Comparison of ENCODE assay signal across 8 cellular contexts in the genomic region with DNA sequence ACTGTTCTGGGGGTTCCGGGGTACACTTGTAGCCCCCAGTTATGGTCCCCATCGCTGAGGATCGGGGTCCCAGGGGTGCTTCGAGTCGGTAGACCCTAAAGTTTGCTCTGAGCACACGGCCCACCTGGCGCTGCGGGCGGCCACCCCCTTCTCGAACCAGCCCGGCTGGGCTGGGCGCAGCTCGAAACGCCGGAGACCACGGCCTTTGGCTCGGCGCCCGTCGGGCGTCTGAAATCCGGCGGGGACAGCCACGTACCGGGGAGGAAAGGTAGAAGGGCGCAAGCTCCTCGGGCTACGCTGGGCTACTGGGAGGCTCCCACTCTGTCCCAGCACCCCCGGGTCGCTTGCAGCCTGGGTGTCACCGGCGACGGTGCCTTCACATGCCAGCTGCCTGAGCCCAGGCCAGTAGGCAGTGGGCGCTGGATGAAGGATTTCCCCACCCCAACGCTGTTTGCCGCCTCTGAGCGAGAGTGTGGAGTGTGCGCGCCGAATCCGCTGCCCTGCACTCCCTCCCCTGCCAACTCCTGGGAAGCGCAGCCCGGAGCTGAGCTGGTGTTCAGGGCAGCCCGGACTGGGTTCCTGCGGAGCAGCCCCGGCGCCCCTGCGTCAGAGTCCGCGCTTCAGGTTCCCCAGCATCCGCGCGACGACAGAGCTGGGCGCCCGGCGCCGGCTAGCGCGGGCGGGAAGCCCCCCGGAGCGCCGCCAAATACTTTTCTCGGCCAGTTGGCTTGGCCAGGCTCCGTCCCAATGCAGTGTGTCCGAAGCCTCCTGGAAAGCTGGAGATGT. TPM values are rescaled to one million over a fixed set of nuclear protein-coding genes. Genes with fewer than 3 reads are reported as not detected.
DNase-seq lines count a peak whose midpoint lies in the region; ATAC-seq, FAIRE-seq and TF ChIP-seq lines count a peak whose summit lies in the region.

No MANE protein-coding gene starts in this region.

- ATAC-seq in upper lobe of right lung (peak; percentile 45), HG03095 (IDR thresholded peaks at IDR 0.05; ENCODE audit: unreplicated experiment) (no peak)

- peak; percentile 29 for DNase-seq in stimulated activated CD4-positive, alpha-beta T cell treated with anti-CD3 and anti-CD28 coated beads, Interleukin-15, amount 100 ng/mL, for 24 hours
- no peak for DNase-seq in stimulated activated CD4-positive, alpha-beta T cell treated with anti-CD3 and anti-CD28 coated beads, Interleukin-4, amount 100 ng/mL, for 24 hours
- no peak for DNase-seq in epithelial cell of proximal tubule (ENCODE audit: low read depth)
- DNase-seq in upper lobe of right lung: peak; percentile 68
- DNase-seq in GM19239 (ENCODE audit: insufficient read length, low spot score): no peak

- FAIRE-seq in GM19239 (lab: Jason Lieb, UNC): no peak

- peak overlapping the region; percentile 69 for H3K4me3 ChIP-seq in WI38 (ENCODE audit: low read depth, low read length)
- peak overlapping the region; percentile 65 for H3K4me3 ChIP-seq in epithelial cell of proximal tubule (ENCODE audit: low read depth, low read length)
- H3K4me3 ChIP-seq in mucosa of stomach (ENCODE audit: low read length): no peak overlapping the region
- peak overlapping the region; percentile 58 for H3K4me3 ChIP-seq in upper lobe of right lung

- peak overlapping the region; percentile 22 for H3K9ac ChIP-seq in mucosa of stomach (ENCODE audit: low read length)

- intact Hi-C loops in upper lobe of right lung (cut with DNase I): no loop called here

- TF ChIP-seq CTCF in WI38 (IDR thresholded peaks at IDR 0.05; ENCODE audit: low read depth, low read length): no peak
- TF ChIP-seq CTCF in epithelial cell of proximal tubule (conservative IDR thresholded peaks at IDR 0.05; ENCODE audit: low read depth, low read length): peak; percentile 20
- no peak for TF ChIP-seq CTCF in upper lobe of right lung (IDR thresholded peaks at IDR 0.05)

- peak overlapping the region; percentile 74 for H3K27ac ChIP-seq in upper lobe of right lung

- peaks cover 37% of the 10 kb centered on the region for H3K27me3 ChIP-seq in mucosa of stomach (ENCODE audit: control insufficient read depth, insufficient read depth, low read length)
- no peaks in the 10 kb centered on the region for H3K27me3 ChIP-seq in upper lobe of right lung

- H3K36me3 ChIP-seq in mucosa of stomach (ENCODE audit: control insufficient read depth, insufficient read depth, low read length) (no peaks in the 10 kb centered on the region), upper lobe of right lung (no peaks in the 10 kb centered on the region)

- no peaks in the 10 kb centered on the region for H3K9me3 ChIP-seq in mucosa of stomach (ENCODE audit: control insufficient read depth, low read length)
- no peaks in the 10 kb centered on the region for H3K9me3 ChIP-seq in upper lobe of right lung

- peaks cover 9% of the 10 kb centered on the region for H3K4me1 ChIP-seq in mucosa of stomach (ENCODE audit: control insufficient read depth, insufficient read depth, low read length)
- H3K4me1 ChIP-seq in upper lobe of right lung: no peaks in the 10 kb centered on the region

RNA-seq across cellular contexts. Expression of a gene that starts 0.6 kb away (rescaled TPM):
- total RNA-seq in epithelial cell of proximal tubule: 1.5 and 2.5 TPM in 2 replicates
- 5.0 TPM for total RNA-seq in upper lobe of right lung

Comparison
In these comparisons a context has a peak if more than half of its experiments do, and no peak if none do; other contexts are left out.
1. DNase-seq: peak in stimulated activated CD4-positive, alpha-beta T cell treated with anti-CD3 and anti-CD28 coated beads, Interleukin-15, amount 100 ng/mL, for 24 hours (single experiment) and upper lobe of right lung (single experiment); none in stimulated activated CD4-positive, alpha-beta T cell treated with anti-CD3 and anti-CD28 coated beads, Interleukin-4, amount 100 ng/mL, for 24 hours (single experiment), epithelial cell of proximal tubule (single experiment) and GM19239 (single experiment).